9 cellular contexts compared by ENCODE assay signal in genomic region chr9:33023661-33024060, GRCh38. TPM values are rescaled to one million over a fixed set of nuclear protein-coding genes. Genes with fewer than 3 reads are reported as not detected.
DNase-seq lines count a peak whose midpoint lies in the region; ATAC-seq and TF ChIP-seq lines count a peak whose summit lies in the region.
"Had no signal": no experiment of that assay in that cellular context is flagged by ENCODE, and none has a peak within 500 bp of the region (broad histone marks: within the 10 kb centered on the region; RNA-seq: fewer than 3 reads in every experiment).

No MANE protein-coding gene starts in this region.

- H3K4me2 ChIP-seq in Loucy (ENCODE audit: low read depth, low read length, poor library complexity, severe bottlenecking) (peak overlapping the region; percentile 86), neural cell (ENCODE audit: low read length) (peak overlapping the region; percentile 88)

- H3K27ac ChIP-seq in effector memory CD4-positive, alpha-beta T cell (ENCODE audit: insufficient read depth, low read length, poor library complexity, severe bottlenecking), result peak overlapping the region; percentile 100
- H3K27ac ChIP-seq in neural cell (ENCODE audit: low read length), result no peak overlapping the region

- peak overlapping the region; percentile 97 for H3K4me3 ChIP-seq in BE2C (ENCODE audit: low read depth, low read length)
- H3K4me3 ChIP-seq in Loucy (ENCODE audit: low read length, poor library complexity, severe bottlenecking), result peak overlapping the region; percentile 94
- no peak overlapping the region for H3K4me3 ChIP-seq in effector memory CD4-positive, alpha-beta T cell (ENCODE audit: insufficient read depth, low read depth, low read length, poor library complexity, severe bottlenecking)
- peak overlapping the region; percentile 97 for H3K4me3 ChIP-seq in neural cell (ENCODE audit: low read length)

- no peaks in the 10 kb centered on the region for H3K9me2 ChIP-seq in Loucy (replicated peaks; ENCODE audit: low read depth, low read length)
- no peaks in the 10 kb centered on the region for H3K9me2 ChIP-seq in neural cell (ENCODE audit: insufficient read depth, low read length)

- H3K27me3 ChIP-seq in BE2C (no peaks in the 10 kb centered on the region), Loucy (ENCODE audit: insufficient read depth, low read length, poor library complexity, severe bottlenecking) (peaks cover 4% of the 10 kb centered on the region), neural cell (ENCODE audit: insufficient read depth, low read depth, low read length) (no peaks in the 10 kb centered on the region)
- H3K27me3 ChIP-seq in effector memory CD4-positive, alpha-beta T cell (replicated peaks; ENCODE audit: control insufficient read depth, insufficient read depth, low read length, poor library complexity, severe bottlenecking), result no peaks in the 10 kb centered on the region

- no peak overlapping the region for H2AFZ ChIP-seq in Loucy (ENCODE audit: low read length)
- H2AFZ ChIP-seq in neural cell (ENCODE audit: low read depth, low read length), result no peak overlapping the region

- H3K79me2 ChIP-seq in Loucy (ENCODE audit: insufficient read depth, low read length), result peaks cover 59% of the 10 kb centered on the region
- H3K79me2 ChIP-seq in neural cell (replicated peaks; ENCODE audit: insufficient read depth, low read length), result peaks cover 64% of the 10 kb centered on the region

- no peak for TF ChIP-seq EP300 in neural cell (conservative IDR thresholded peaks at IDR 0.05; ENCODE audit: poor library complexity, severe bottlenecking)

- no peak for TF ChIP-seq RAD21 in neural cell (conservative IDR thresholded peaks at IDR 0.05)

- H3K36me3 ChIP-seq in BE2C (peaks cover 38% of the 10 kb centered on the region), Loucy (ENCODE audit: insufficient read depth, low read length) (peaks cover 13% of the 10 kb centered on the region; the same call in 1 of the 2 replicates), neural cell (ENCODE audit: insufficient read depth, low read length) (peaks cover 6% of the 10 kb centered on the region)
- peaks cover 16% of the 10 kb centered on the region for H3K36me3 ChIP-seq in effector memory CD4-positive, alpha-beta T cell (ENCODE audit: control insufficient read depth, insufficient read depth, low read length)

- no peaks in the 10 kb centered on the region for H3F3A ChIP-seq in Loucy (ENCODE audit: low read depth)
- H3F3A ChIP-seq in neural cell (ENCODE audit: insufficient read depth, low read length, poor library complexity, severe bottlenecking), result no peaks in the 10 kb centered on the region

- TF ChIP-seq CTCF in BE2C (IDR thresholded peaks at IDR 0.05; ENCODE audit: low read depth, low read length), result no peak
- no peak for TF ChIP-seq CTCF in Loucy (conservative IDR thresholded peaks at IDR 0.05; ENCODE audit: low read length)
- TF ChIP-seq CTCF in neural cell (IDR thresholded peaks at IDR 0.05; ENCODE audit: poor library complexity, severe bottlenecking), result no peak

- peaks cover 34% of the 10 kb centered on the region for H4K20me1 ChIP-seq in Loucy (ENCODE audit: insufficient read depth, low read length, poor library complexity, severe bottlenecking)
- no peaks in the 10 kb centered on the region for H4K20me1 ChIP-seq in neural cell (ENCODE audit: insufficient read depth)

- no peak for ATAC-seq in GM19324 (IDR thresholded peaks at IDR 0.05; ENCODE audit: low FRiP score, unreplicated experiment)

- H3K9ac ChIP-seq in Loucy (ENCODE audit: low read depth, low read length, poor library complexity, severe bottlenecking), result peak overlapping the region; percentile 99
- no peak overlapping the region for H3K9ac ChIP-seq in neural cell (ENCODE audit: low read length)

- H3K9me3 ChIP-seq in BE2C, result no peaks in the 10 kb centered on the region
- H3K9me3 ChIP-seq in Loucy (ENCODE audit: insufficient read depth, low read depth, low read length), result no peaks in the 10 kb centered on the region
- no peaks in the 10 kb centered on the region for H3K9me3 ChIP-seq in effector memory CD4-positive, alpha-beta T cell (ENCODE audit: control insufficient read depth, low read length)
- no peaks in the 10 kb centered on the region for H3K9me3 ChIP-seq in neural cell (ENCODE audit: low read length)

- DNase-seq in BE2C (no peak), NCI-H1694 treated with DMSO at 0.1 percent for 48 hours (lab: John Stamatoyannopoulos, UW) (no peak), globus pallidus (ENCODE audit: low spot score) (no peak), dermis blood vessel endothelial cell (no peak)
- no peak for DNase-seq in effector memory CD4-positive, alpha-beta T cell
- DNase-seq: activated CD4-positive, CD25-positive, alpha-beta regulatory T cell had no signal

- H3K4me1 ChIP-seq in BE2C, result no peaks in the 10 kb centered on the region; the same call in none of the 2 replicates
- H3K4me1 ChIP-seq in Loucy (ENCODE audit: insufficient read depth, low read length, poor library complexity, severe bottlenecking), result peaks cover 40% of the 10 kb centered on the region
- peaks cover 24% of the 10 kb centered on the region for H3K4me1 ChIP-seq in effector memory CD4-positive, alpha-beta T cell (ENCODE audit: control insufficient read depth, insufficient read depth, low read length, poor library complexity, severe bottlenecking)

TF ChIP-seq in neural cell, 6 proteins besides CTCF, POLR2A, EP300 and RAD21:
- no peak for TF ChIP-seq EZH2 (IDR thresholded peaks at IDR 0.05; ENCODE audit: borderline replicate concordance, insufficient read depth, low read length, poor library complexity, severe bottlenecking)
- no peak for TF ChIP-seq SMC3 (conservative IDR thresholded peaks at IDR 0.05; ENCODE audit: poor library complexity)
- no peak for TF ChIP-seq TAF1 (IDR thresholded peaks at IDR 0.05; ENCODE audit: low read depth)
- TF ChIP-seq REST (IDR thresholded peaks at IDR 0.05; ENCODE audit: borderline replicate concordance), result no peak
- no peak for TF ChIP-seq MXI1 (conservative IDR thresholded peaks at IDR 0.05; ENCODE audit: poor library complexity, severe bottlenecking)
- no peak for TF ChIP-seq POLR2AphosphoS5 (IDR thresholded peaks at IDR 0.05)

RNA-seq across cellular contexts. Expression of gene DNAJA1, which starts 1.4 kb away (rescaled TPM):
- polyA plus RNA-seq in BE2C (2012; ENCODE audit: insufficient read depth, insufficient read length, low read depth), result 159 TPM
- polyA plus RNA-seq in neural cell, result 470 and 547 TPM in 2 replicates
- polyA minus RNA-seq in neural cell, result 343 and 370 TPM in 2 replicates
- 134 and 149 TPM in 2 replicates for total RNA-seq in dermis blood vessel endothelial cell

RNA-seq across cellular contexts. Expression of gene APTX, which starts 22.2 kb away (rescaled TPM):
- polyA plus RNA-seq in BE2C (2012; ENCODE audit: insufficient read depth, insufficient read length, low read depth), result 43.6 TPM
- polyA plus RNA-seq in neural cell, result 45.6 and 46.4 TPM in 2 replicates
- polyA minus RNA-seq in neural cell, result 49.9 and 56.7 TPM in 2 replicates
- total RNA-seq in dermis blood vessel endothelial cell, result 21.3 and 28.5 TPM in 2 replicates

RNA-seq across cellular contexts. Expression of gene SMU1, which starts 52.8 kb away (rescaled TPM):
- polyA plus RNA-seq in BE2C (2012; ENCODE audit: insufficient read depth, insufficient read length, low read depth), result 11.1 TPM
- polyA plus RNA-seq in neural cell, result 25.4 and 27.4 TPM in 2 replicates
- 44.1 and 44.9 TPM in 2 replicates for polyA minus RNA-seq in neural cell
- 34.5 and 37.8 TPM in 2 replicates for total RNA-seq in dermis blood vessel endothelial cell
